ENCODE assay signal across 9 cellular contexts in the genomic region with DNA sequence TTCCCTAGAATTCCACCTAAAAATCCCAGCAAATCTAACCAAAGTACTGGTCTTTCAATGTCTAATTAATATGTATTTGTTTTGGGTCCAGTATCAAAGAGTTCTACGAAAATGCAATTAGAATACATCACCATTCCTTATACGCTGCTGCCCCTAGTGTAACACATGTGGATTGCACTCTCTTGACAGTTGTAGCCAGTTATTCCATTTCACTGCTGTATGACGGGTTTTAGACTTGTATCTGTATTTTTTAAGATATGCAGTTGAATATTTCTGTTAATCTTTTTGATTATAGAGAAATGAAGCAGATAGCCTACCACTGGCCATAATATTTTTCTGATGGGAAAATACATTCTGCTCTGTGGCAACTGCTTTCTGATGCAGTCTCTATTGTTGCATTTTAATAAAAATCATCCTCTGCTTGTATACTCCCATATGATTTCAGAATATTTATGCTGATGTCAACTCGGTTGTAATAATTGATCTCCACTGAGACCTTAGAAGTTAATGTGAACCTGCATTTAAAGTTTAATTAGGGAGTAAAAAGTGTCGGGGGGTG. TPM values are rescaled to one million over a fixed set of nuclear protein-coding genes. Genes with fewer than 3 reads are reported as not detected.
DNase-seq lines count a peak whose midpoint lies in the region; ATAC-seq and TF ChIP-seq lines count a peak whose summit lies in the region.
"Had no signal": no experiment of that assay in that cellular context is flagged by ENCODE, and none has a peak within 500 bp of the region (broad histone marks: within the 10 kb centered on the region; RNA-seq: fewer than 3 reads in every experiment).

No MANE protein-coding gene starts in this region.

- DNase-seq in COLO829 (ENCODE audit: low spot score) (peak; percentile 14), NB4 (ENCODE audit: low read depth) (peak; percentile 20), erythroblast (lab: John Stamatoyannopoulos, UW) (peak; percentile 71 to 82), natural killer cell (no peak), occipital lobe (lab: John Stamatoyannopoulos, UW) (no peak)
- DNase-seq in activated CD4-positive, alpha-beta T cell treated with anti-CD3 and anti-CD28 coated beads for 48 hours, result peak; percentile 24

- no peak overlapping the region for H3K4me3 ChIP-seq in NB4 (ENCODE audit: low read depth, low read length)

- no peaks in the 10 kb centered on the region for H3K36me3 Mint-ChIP-seq in natural killer cell

- H3K9me3 Mint-ChIP-seq in natural killer cell, result no peaks in the 10 kb centered on the region

- intact Hi-C loops in natural killer cell (cut with micrococcal nuclease), result no loop called here

- H3K4me1 Mint-ChIP-seq in natural killer cell, result peaks cover 10 to 15% of the 10 kb centered on the region in 2 donors

- H3K27ac Mint-ChIP-seq in natural killer cell, result peak overlapping the region; percentile 49 to 52

- TF ChIP-seq CTCF in NB4 (IDR thresholded peaks at IDR 0.05; ENCODE audit: low read depth, low read length) (peak; percentile 54), natural killer cell (IDR thresholded peaks at IDR 0.05) (peak; percentile 72)

- H3K27me3 Mint-ChIP-seq in natural killer cell (ENCODE audit: low read depth in 2 of 2), result peaks cover 7 to 58% of the 10 kb centered on the region in 2 donors

- peak overlapping the region; percentile 72 for H3K4me3 Mint-ChIP-seq in natural killer cell

- TF ChIP-seq POLR2A in NB4 (IDR thresholded peaks at IDR 0.05; ENCODE audit: extremely low read depth, insufficient read length) (no peak), erythroblast (IDR thresholded peaks at IDR 0.05; ENCODE audit: low read length) (no peak)

- ATAC-seq in GM18858 (IDR thresholded peaks at IDR 0.05; ENCODE audit: unreplicated experiment) (peak; percentile 51), natural killer cell (peak; percentile 75 to 90 (median 83)), HG02970 (IDR thresholded peaks at IDR 0.05; ENCODE audit: low FRiP score, unreplicated experiment) (no peak)

RNA-seq across cellular contexts. Expression of a gene that starts 17.1 kb away (rescaled TPM):
- 1 to 10 TPM in 2 of 3 donors, not detected in 1; 1.0 to 1.2 TPM for total RNA-seq in natural killer cell
- not detected for total RNA-seq in occipital lobe
- total RNA-seq: activated CD8-positive, alpha-beta memory T cell treated with anti-CD3 and anti-CD28 coated beads for 36 hours had no signal

RNA-seq across cellular contexts. Expression of a gene that starts 27.0 kb away (rescaled TPM):
- total RNA-seq in natural killer cell, result not detected
- 32.0 TPM for total RNA-seq in occipital lobe
- total RNA-seq: activated CD8-positive, alpha-beta memory T cell treated with anti-CD3 and anti-CD28 coated beads for 36 hours had no signal

RNA-seq across cellular contexts. Expression of a gene that starts 31.0 kb away (rescaled TPM):
- total RNA-seq in natural killer cell, result not detected
- total RNA-seq in occipital lobe, result not detected
- total RNA-seq: activated CD8-positive, alpha-beta memory T cell treated with anti-CD3 and anti-CD28 coated beads for 36 hours had no signal

RNA-seq across cellular contexts. Expression of a gene that starts 57.6 kb away (rescaled TPM):
- 10 to 100 TPM; 11.5 to 13.3 (median 12.4) TPM for total RNA-seq in natural killer cell
- 1.4 TPM for total RNA-seq in occipital lobe

Comparison
In these comparisons a context has a peak if more than half of its experiments do, and no peak if none do; other contexts are left out.
1. DNase-seq: peak in COLO829 (single experiment), NB4 (single experiment), activated CD4-positive, alpha-beta T cell treated with anti-CD3 and anti-CD28 coated beads for 48 hours (single experiment) and erythroblast (2 of 2); none in natural killer cell (single experiment) and occipital lobe (single experiment).
2. RNA of a gene that starts 27.0 kb away (total RNA-seq): 32.0 TPM in occipital lobe (single experiment); not detected in natural killer cell; every median in the first group is over 10 times any median in the second.